Comparison of ENCODE assay signal across 24 cellular contexts in the genomic region with DNA sequence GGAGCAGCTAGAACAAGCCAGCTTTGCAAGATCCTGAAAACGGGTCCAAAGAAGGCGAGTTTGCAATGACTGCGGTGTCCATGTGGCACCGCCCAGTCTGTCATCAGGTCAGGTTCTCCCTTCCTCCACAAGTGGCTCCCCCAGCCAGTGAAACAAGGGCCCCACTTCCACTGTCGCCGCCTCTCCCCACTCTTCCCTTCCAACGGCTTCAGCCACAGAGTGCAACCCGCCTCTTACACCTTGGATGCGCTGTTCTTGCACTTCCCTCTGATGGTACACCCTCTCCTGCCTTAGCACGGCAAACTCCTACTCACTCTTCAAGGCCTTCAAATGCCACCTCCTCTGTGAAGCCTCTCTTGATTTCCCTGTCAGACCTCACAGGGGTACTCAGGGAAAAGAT. TPM values are rescaled to one million over a fixed set of nuclear protein-coding genes. Genes with fewer than 3 reads are reported as not detected.
A peak's percentile ranks its signal among the peaks of the same experiment; 100 is the strongest.
DNase-seq lines count a peak whose midpoint lies in the region; ATAC-seq, FAIRE-seq and TF ChIP-seq lines count a peak whose summit lies in the region.
"Had no signal": no experiment of that assay in that cellular context is flagged by ENCODE, and none has a peak within 500 bp of the region (broad histone marks: within the 10 kb centered on the region; RNA-seq: fewer than 3 reads in every experiment).

No MANE protein-coding gene starts in this region.

- CTCF ChIA-PET in H1 (lab: Charles Lee; ENCODE audit: partially characterized antibody), result interaction anchor here (0.9 to 4.3 kb wide), 14 partner anchors 9 to 162 kb away, joined by 3 to 27 read pairs (median 5); no protein-coding TSS in a partner anchor

- H4K5ac ChIP-seq in H1 (ENCODE audit: insufficient read length, low read depth, low read length), result no peak overlapping the region

- DNase-seq in left ventricle myocardium inferior, result peak; percentile 5
- no peak for DNase-seq in right cardiac atrium
- peak; percentile 43 for DNase-seq in NOMO-1 treated with DMSO at 0.1 percent for 48 hours (lab: John Stamatoyannopoulos, UW; ENCODE audit: unreplicated experiment)
- DNase-seq in H1 (ENCODE audit: low read depth in 1 of 2, low spot score in 2 of 2), result no peak
- DNase-seq in effector CD4-positive, alpha-beta T cell, result no peak
- DNase-seq in mesenchymal stem cell, result no peak
- DNase-seq: activated CD4-positive, alpha-beta T cell treated with anti-CD3 and anti-CD28 coated beads for 36 hours; activated naive CD4-positive, alpha-beta T cell; activated T-cell treated with anti-CD3 and anti-CD28 coated beads, Interleukin-2, amount 50 U/mL, for 24 hours; brain microvascular endothelial cell; DMS79 treated with DMSO at 0.1 percent for 48 hours; hypothalamus; immature natural killer cell; naive B cell; NCI-H1092 treated with DMSO at 0.1 percent for 48 hours; NCI-H187; NCI-H526; stimulated activated CD4-positive, alpha-beta T cell treated with anti-CD3 and anti-CD28 coated beads, Interleukin-2, amount 100 ng/mL, for 24 hours; stomach; thyroid gland had no signal

- H3K9ac ChIP-seq in H1 (replicated peaks in 1 of 4; ENCODE audit: extremely low read depth in 1 of 4, low read depth in 3 of 4, low read length in 3 of 4), result no peak overlapping the region
- no peak overlapping the region for H3K9ac ChIP-seq in mesenchymal stem cell (ENCODE audit: low read length)

- TF ChIP-seq POLR2A in H1 (IDR thresholded peaks at IDR 0.05; ENCODE audit: control extremely low read depth in 1 of 2, low read depth in 2 of 2, low read length in 2 of 2), result no peak

- TF ChIP-seq EP300 in H1 (IDR thresholded peaks at IDR 0.05; ENCODE audit: borderline replicate concordance in 1 of 2, low read depth in 2 of 2, low read length in 2 of 2), result no peak

- no peak for FAIRE-seq in H1 (lab: Jason Lieb, UNC)

- H3K4me3 ChIP-seq in left ventricle myocardium inferior (no peak overlapping the region), right cardiac atrium (ENCODE audit: low read length) (no peak overlapping the region), H1 (ENCODE audit: extremely low read depth in 1 of 4, insufficient read depth in 2 of 4, low read depth in 3 of 4, low read length in 4 of 4) (no peak overlapping the region), mesenchymal stem cell (ENCODE audit: insufficient read depth in 1 of 2, low read depth in 1 of 2, low read length in 2 of 2) (no peak overlapping the region)
- H3K4me3 ChIP-seq: adrenal gland, left lung, smooth muscle cell, stomach, thyroid gland had no signal

- H3K4ac ChIP-seq in H1 (replicated peaks; ENCODE audit: insufficient read length, low read depth, low read length) (no peak overlapping the region), mesenchymal stem cell (ENCODE audit: low read depth in 1 of 2, low read length in 2 of 2) (no peak overlapping the region)

- H2BK12ac ChIP-seq in H1 (ENCODE audit: low read depth, low read length) (no peak overlapping the region), mesenchymal stem cell (ENCODE audit: low read length in 2 of 2) (no peak overlapping the region)

- H2BK120ac ChIP-seq in H1 (replicated peaks; ENCODE audit: low read depth, low read length) (no peak overlapping the region), mesenchymal stem cell (ENCODE audit: low read depth, low read length) (no peak overlapping the region)

- no peak overlapping the region for H4K91ac ChIP-seq in H1 (replicated peaks; ENCODE audit: insufficient read length, low read length)
- H4K91ac ChIP-seq in mesenchymal stem cell (ENCODE audit: low read length), result no peak overlapping the region

- H3K79me1 ChIP-seq in H1 (ENCODE audit: low read depth, low read length), result no peaks in the 10 kb centered on the region
- no peaks in the 10 kb centered on the region for H3K79me1 ChIP-seq in mesenchymal stem cell (replicated peaks; ENCODE audit: low read length, poor library complexity, severe bottlenecking)

- no peak overlapping the region for H3K27ac ChIP-seq in left ventricle myocardium inferior (replicated peaks)
- H3K27ac ChIP-seq in right cardiac atrium (ENCODE audit: low read length), result no peak overlapping the region
- H3K27ac ChIP-seq in H1 (ENCODE audit: low read depth, low read length), result no peak overlapping the region
- no peak overlapping the region for H3K27ac ChIP-seq in mesenchymal stem cell (ENCODE audit: low read length, poor library complexity, severe bottlenecking)
- H3K27ac ChIP-seq: brain microvascular endothelial cell, left lung, stomach, thyroid gland had no signal

- H3K14ac ChIP-seq in H1 (ENCODE audit: insufficient read length), result no peak overlapping the region
- H3K14ac ChIP-seq in mesenchymal stem cell (ENCODE audit: low read length in 2 of 2), result no peak overlapping the region

- H2BK15ac ChIP-seq in H1 (ENCODE audit: low read length) (peak overlapping the region; percentile 81; the same call in 1 of the 2 replicates), mesenchymal stem cell (ENCODE audit: low read depth, poor library complexity, severe bottlenecking) (no peak overlapping the region)

- H3K36me3 ChIP-seq in left ventricle myocardium inferior, result no peaks in the 10 kb centered on the region
- no peaks in the 10 kb centered on the region for H3K36me3 ChIP-seq in H1 (ENCODE audit: control insufficient read depth in 2 of 4, insufficient read depth in 4 of 4, low read length in 3 of 4)
- H3K36me3 ChIP-seq in mesenchymal stem cell (ENCODE audit: control insufficient read depth in 1 of 2, insufficient read depth in 2 of 2, low read depth in 1 of 2, low read length in 2 of 2), result no peaks in the 10 kb centered on the region
- H3K36me3 ChIP-seq: adrenal gland, brain microvascular endothelial cell, left lung, stomach, thyroid gland had no signal

- H3K18ac ChIP-seq in H1 (ENCODE audit: extremely low read depth, low read length), result no peak overlapping the region
- no peak overlapping the region for H3K18ac ChIP-seq in mesenchymal stem cell (ENCODE audit: low read depth in 1 of 2, low read length in 2 of 2)

- no peaks in the 10 kb centered on the region for H3K79me2 ChIP-seq in H1 (ENCODE audit: control insufficient read depth in 1 of 2, insufficient read depth in 2 of 2, low read length in 2 of 2)

- H4K8ac ChIP-seq in H1 (ENCODE audit: extremely low read depth, insufficient read depth, low read length) (no peak overlapping the region; the same call in 1 of the 2 replicates), mesenchymal stem cell (ENCODE audit: low read length) (no peak overlapping the region)

- POLR2A ChIA-PET in H1 (lab: Charles Lee; ENCODE audit: partially characterized antibody), result interaction anchor here (0.9 to 1.9 kb wide), 6 partner anchors 8 to 158 kb away, joined by 3 to 7 read pairs (median 4); no protein-coding TSS in a partner anchor

- H4K20me1 ChIP-seq in H1 (replicated peaks in 1 of 2; ENCODE audit: control insufficient read depth in 1 of 2, insufficient read depth in 2 of 2, low read length in 2 of 2), result peaks cover 21 to 41% of the 10 kb centered on the region in 2 experiments

- no peak overlapping the region for H2BK20ac ChIP-seq in H1 (ENCODE audit: low read length)

- H3K4me2 ChIP-seq in H1 (ENCODE audit: insufficient read depth in 1 of 2, low read depth in 2 of 2, low read length in 2 of 2) (no peak overlapping the region), mesenchymal stem cell (ENCODE audit: low read length, poor library complexity, severe bottlenecking) (no peak overlapping the region)
- H3K4me2 ChIP-seq: smooth muscle cell had no signal

- TF ChIP-seq RAD21 in H1 (IDR thresholded peaks at IDR 0.05 in 1 of 2, conservative IDR thresholded peaks at IDR 0.05 in 1 of 2; ENCODE audit: low read depth in 2 of 2, low read length in 2 of 2), result no peak

- intact Hi-C loops in left ventricle myocardium inferior (cut with micrococcal nuclease) (no loop called here), right cardiac atrium (cut with DNase I) (no loop called here)

- H2BK5ac ChIP-seq in H1 (ENCODE audit: low read depth, low read length) (no peak overlapping the region), mesenchymal stem cell (ENCODE audit: low read depth, low read length, poor library complexity, severe bottlenecking) (no peak overlapping the region)

- no peak overlapping the region for H2AK5ac ChIP-seq in H1 (ENCODE audit: low read depth, low read length)
- H2AK5ac ChIP-seq in mesenchymal stem cell (ENCODE audit: low read length, severe bottlenecking), result no peak overlapping the region

- no peak overlapping the region for H3K23ac ChIP-seq in H1 (ENCODE audit: insufficient read length)
- no peak overlapping the region for H3K23ac ChIP-seq in mesenchymal stem cell (ENCODE audit: low read length in 2 of 2)

- H3K56ac ChIP-seq in H1 (replicated peaks; ENCODE audit: insufficient read length, low read depth, low read length), result no peak overlapping the region

- H3K9me3 ChIP-seq in left ventricle myocardium inferior (replicated peaks) (no peaks in the 10 kb centered on the region), right cardiac atrium (ENCODE audit: control insufficient read depth, low read length) (no peaks in the 10 kb centered on the region), H1 (ENCODE audit: insufficient read depth in 2 of 2, low read depth in 1 of 2, low read length in 1 of 2) (no peaks in the 10 kb centered on the region), mesenchymal stem cell (ENCODE audit: control insufficient read depth, low read length) (no peaks in the 10 kb centered on the region)
- H3K9me3 ChIP-seq: adrenal gland, left lung, stomach, thyroid gland had no signal

- ATAC-seq in right cardiac atrium (no peak), HG02852 (IDR thresholded peaks at IDR 0.05; ENCODE audit: unreplicated experiment) (no peak)
- ATAC-seq: activated CD4-positive, alpha-beta T cell treated with anti-CD3 and anti-CD28 coated beads for 36 hours; left lung had no signal

- H2AFZ ChIP-seq in H1 (ENCODE audit: low read length) (no peak overlapping the region), mesenchymal stem cell (ENCODE audit: low read depth, low read length) (no peak overlapping the region)

- TF ChIP-seq CTCF in left ventricle myocardium inferior (IDR thresholded peaks at IDR 0.05; ENCODE audit: borderline replicate concordance) (no peak), H1 (IDR thresholded peaks at IDR 0.05; ENCODE audit: control extremely low read depth in 1 of 3, insufficient read depth in 1 of 3, low read depth in 1 of 3, low read length in 3 of 3) (no peak)

- H3K27me3 ChIP-seq in left ventricle myocardium inferior (ENCODE audit: low read depth) (peaks cover 72% of the 10 kb centered on the region), right cardiac atrium (ENCODE audit: control insufficient read depth, insufficient read depth) (no peaks in the 10 kb centered on the region), H1 (replicated peaks in 1 of 4; ENCODE audit: control insufficient read depth in 3 of 4, extremely low read depth in 1 of 4, insufficient read depth in 3 of 4, low read length in 3 of 4) (peaks cover 0 to 69% (median 48%) of the 10 kb centered on the region in 4 experiments; a peak in 6 of 7 replicates), mesenchymal stem cell (ENCODE audit: control insufficient read depth in 1 of 2, insufficient read depth in 1 of 2, low read length in 2 of 2) (peaks cover 57 to 80% of the 10 kb centered on the region in 2 experiments)
- H3K27me3 ChIP-seq: thyroid gland had no signal

- H3K4me1 ChIP-seq in left ventricle myocardium inferior, result peaks cover 15% of the 10 kb centered on the region
- peaks cover 5% of the 10 kb centered on the region for H3K4me1 ChIP-seq in right cardiac atrium (ENCODE audit: control insufficient read depth, insufficient read depth, low read length)
- peaks cover 7 to 21% (median 13%) of the 10 kb centered on the region in 4 experiments for H3K4me1 ChIP-seq in H1 (replicated peaks in 1 of 4; ENCODE audit: control insufficient read depth in 3 of 4, insufficient read depth in 4 of 4, low read length in 3 of 4)
- H3K4me1 ChIP-seq in mesenchymal stem cell (ENCODE audit: control insufficient read depth, insufficient read depth, low read depth, low read length), result peaks cover 13% of the 10 kb centered on the region

- H3K23me2 ChIP-seq in H1 (ENCODE audit: low read depth, low read length), result peaks cover 8% of the 10 kb centered on the region

- WGBS in right cardiac atrium, result 85% methylated on average over 10 of the region's 10 CpGs
- 93% methylated on average over 10 of the region's 10 CpGs; no CpG with 5 or more reads in 1 of the 2 experiments for WGBS in H1 (ENCODE audit: extremely low coverage in 1 of 2, insufficient coverage in 1 of 2, insufficient read length in 1 of 2, insufficient replicate concordance in 2 of 2, low coverage in 1 of 2, low lambda C conversion rate in 2 of 2, missing lambda C conversion rate in 1 of 2), 2 experiments
- WGBS in mesenchymal stem cell, result 94% methylated on average over 9 of the region's 10 CpGs

RNA-seq across cellular contexts. Expression of gene TCF20, which starts 10.8 kb away (rescaled TPM):
- total RNA-seq in left ventricle myocardium inferior (17.2 TPM), right cardiac atrium (10 to 100 TPM; 16.3 to 19.6 (median 17.9) TPM)
- polyA plus RNA-seq in right cardiac atrium (6.5 TPM), H1 (2011; rRNA removed) (22.0 and 23.3 TPM in 2 replicates)
- 79.8 and 80.4 TPM in 2 replicates for total RNA-seq in H1 (2021; fragmentation: NEBNext Ultra II Directional; extraction: Animal tissue kit (Norgen Biotek cat#: 25700))
- polyA plus RNA-seq in H1 (2011; cell fraction: cytosol; rRNA removed), result 30.3 TPM
- polyA plus RNA-seq in H1 (2011; cell fraction: nucleus; rRNA removed), result 38.0 TPM
- polyA plus RNA-seq in H1 (2012, experiment 1 of 2), result 32.2 to 35.2 TPM (median 33.5 TPM) in 4 replicates
- 6.0 TPM for polyA plus RNA-seq in H1 (2012, experiment 2 of 2)
- polyA plus RNA-seq in H1 (2013, experiment 1 of 2), result 23.5 TPM
- polyA plus RNA-seq in H1 (2013, experiment 2 of 2), result 22.7 TPM
- 101 TPM in 2 replicates for polyA minus RNA-seq in H1 (2011; rRNA and poly(A)+ RNA removed)
- polyA minus RNA-seq in H1 (2011; cell fraction: cytosol; rRNA and poly(A)+ RNA removed), result 35.6 TPM
- polyA minus RNA-seq in H1 (2011; cell fraction: nucleus; rRNA and poly(A)+ RNA removed), result 74.0 TPM
- polyA plus RNA-seq in mesenchymal stem cell (2013, experiment 1 of 2), result 11.3 TPM
- 11.0 TPM for polyA plus RNA-seq in mesenchymal stem cell (2013, experiment 2 of 2)

Comparison
In these comparisons a context has a peak if more than half of its experiments do, and no peak if none do; other contexts are left out.
1. DNase-seq: peak in left ventricle myocardium inferior (single experiment) and NOMO-1 treated with DMSO at 0.1 percent for 48 hours (single experiment); none in right cardiac atrium (0 of 3), H1 (0 of 2), effector CD4-positive, alpha-beta T cell (single experiment) and mesenchymal stem cell (single experiment).